15 cellular contexts compared by ENCODE assay signal in the genomic region with DNA sequence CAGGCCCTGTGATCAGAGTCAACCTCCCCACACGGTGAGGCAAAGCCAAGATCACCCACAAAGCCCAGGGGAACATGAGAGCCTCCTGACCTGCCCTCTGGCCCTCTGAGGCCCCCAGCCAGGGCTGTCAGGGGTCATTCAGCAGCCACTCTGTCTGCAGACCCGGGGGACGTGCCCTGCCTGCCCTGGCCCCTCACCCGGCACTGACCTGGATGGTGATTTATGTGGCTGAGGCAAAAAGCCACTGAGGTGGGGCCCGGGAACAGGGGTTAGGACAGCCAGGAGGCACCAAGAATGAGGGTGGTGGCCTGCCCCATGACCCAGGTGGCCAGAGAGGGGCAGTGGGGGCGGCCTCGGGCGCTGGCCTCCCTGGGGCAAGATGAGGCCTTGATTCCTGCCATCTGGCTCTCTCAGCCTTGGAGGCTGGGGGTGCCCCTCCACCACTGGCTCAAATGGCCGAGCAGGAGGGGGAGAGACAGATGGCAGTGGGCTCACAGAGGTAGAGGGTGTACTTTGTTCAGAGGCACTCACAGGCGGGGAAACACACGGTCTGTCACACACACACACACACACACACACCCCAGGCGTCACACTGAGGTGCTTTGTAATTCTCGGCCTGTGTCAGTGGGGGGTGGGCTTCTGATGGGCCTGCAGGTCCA.
A peak's percentile ranks its signal among the peaks of the same experiment; 100 is the strongest.
DNase-seq lines count a peak whose midpoint lies in the region; ATAC-seq and TF ChIP-seq lines count a peak whose summit lies in the region.
"Had no signal": no experiment of that assay in that cellular context is flagged by ENCODE, and none has a peak within 500 bp of the region (broad histone marks: within the 10 kb centered on the region; RNA-seq: fewer than 3 reads in every experiment).

No MANE protein-coding gene starts in this region.

- TF ChIP-seq CTCF in brain (conservative IDR thresholded peaks at IDR 0.05) (no peak), progenitor cell of endocrine pancreas (IDR thresholded peaks at IDR 0.05; ENCODE audit: unreplicated experiment) (no peak), upper lobe of left lung (IDR thresholded peaks at IDR 0.05) (no peak)

- 86 to 93% methylated on average over 7 to 12 of the region's 13 CpGs for WGBS in upper lobe of left lung, 2 donors

- no peak overlapping the region for H3K4me3 ChIP-seq in upper lobe of left lung

- ATAC-seq in upper lobe of left lung (ENCODE audit: low FRiP score in 2 of 2) = no peak

- H3K4me1 Mint-ChIP-seq in brain (peaks cover 69% of the 10 kb centered on the region), progenitor cell of endocrine pancreas (ENCODE audit: low read depth) (peaks cover 37% of the 10 kb centered on the region)

- no peak for TF ChIP-seq POLR2A in upper lobe of left lung (IDR thresholded peaks at IDR 0.05)

- H3K27me3 ChIP-seq in upper lobe of left lung = no peaks in the 10 kb centered on the region

- peaks cover 3% of the 10 kb centered on the region for H3K27me3 Mint-ChIP-seq in brain
- H3K27me3 Mint-ChIP-seq in progenitor cell of endocrine pancreas = no peaks in the 10 kb centered on the region

- no peak overlapping the region for H3K27ac ChIP-seq in upper lobe of left lung

- H3K9me3 ChIP-seq in upper lobe of left lung = no peaks in the 10 kb centered on the region

- H3K4me1 ChIP-seq in upper lobe of left lung = peaks cover 8 to 19% (median 15%) of the 10 kb centered on the region in 4 donors

- TF ChIP-seq EP300 in upper lobe of left lung (IDR thresholded peaks at IDR 0.05) = no peak

- H3K9me3 Mint-ChIP-seq in brain = peaks cover 0 to 2% (median 0%) of the 10 kb centered on the region in 5 experiments
- H3K9me3 Mint-ChIP-seq in progenitor cell of endocrine pancreas (ENCODE audit: low read depth) = no peaks in the 10 kb centered on the region

- H3K36me3 ChIP-seq in upper lobe of left lung = no peaks in the 10 kb centered on the region

- no peaks in the 10 kb centered on the region for H3K36me3 Mint-ChIP-seq in brain
- no peaks in the 10 kb centered on the region for H3K36me3 Mint-ChIP-seq in progenitor cell of endocrine pancreas (ENCODE audit: insufficient read depth)

- H3K4me3 Mint-ChIP-seq in brain (peak overlapping the region in 2 of 5 experiments; percentile 17 to 20), progenitor cell of endocrine pancreas (ENCODE audit: low read depth) (no peak overlapping the region)

- H3K27ac Mint-ChIP-seq in brain (peak overlapping the region in 4 of 5 experiments; percentile 55 to 93 (median 86)), progenitor cell of endocrine pancreas (peak overlapping the region; percentile 24)

- peak in 2 of 3 experiments; percentile 45 to 66 for DNase-seq in NCI-H1417 (lab: John Stamatoyannopoulos, UW)
- no peak for DNase-seq in NCI-H1417 treated with DMSO at 0.1 percent for 48 hours (lab: John Stamatoyannopoulos, UW)
- DNase-seq in NCI-H446 treated with DMSO at 0.1 percent for 48 hours (lab: John Stamatoyannopoulos, UW) = peak; percentile 40
- DNase-seq in progenitor cell of endocrine pancreas (ENCODE audit: low spot score, unreplicated experiment) = no peak
- DNase-seq in upper lobe of left lung = no peak
- no peak for DNase-seq in stimulated activated CD4-positive, alpha-beta T cell treated with anti-CD3 and anti-CD28 coated beads, Interleukin-2, amount 100 ng/mL, for 24 hours
- no peak for DNase-seq in midbrain (lab: John Stamatoyannopoulos, UW)
- DNase-seq: 8988T, C1 segment of cervical spinal cord, HCEC 1CT, MV-4-11, NCI-H187 treated with DMSO at 0.1 percent for 48 hours, NCI-H748 treated with DMSO at 0.1 percent for 48 hours, SHP77 had no signal

Comparison
In these comparisons a context has a peak if more than half of its experiments do, and no peak if none do; other contexts are left out.
1. DNase-seq: peak in NCI-H1417 (2 of 3) and NCI-H446 treated with DMSO at 0.1 percent for 48 hours (single experiment); none in NCI-H1417 treated with DMSO at 0.1 percent for 48 hours (single experiment), progenitor cell of endocrine pancreas (single experiment), upper lobe of left lung (0 of 2), stimulated activated CD4-positive, alpha-beta T cell treated with anti-CD3 and anti-CD28 coated beads, Interleukin-2, amount 100 ng/mL, for 24 hours (0 of 2) and midbrain (single experiment).